Comparison of ENCODE assay signal across 8 cellular contexts in the genomic region with DNA sequence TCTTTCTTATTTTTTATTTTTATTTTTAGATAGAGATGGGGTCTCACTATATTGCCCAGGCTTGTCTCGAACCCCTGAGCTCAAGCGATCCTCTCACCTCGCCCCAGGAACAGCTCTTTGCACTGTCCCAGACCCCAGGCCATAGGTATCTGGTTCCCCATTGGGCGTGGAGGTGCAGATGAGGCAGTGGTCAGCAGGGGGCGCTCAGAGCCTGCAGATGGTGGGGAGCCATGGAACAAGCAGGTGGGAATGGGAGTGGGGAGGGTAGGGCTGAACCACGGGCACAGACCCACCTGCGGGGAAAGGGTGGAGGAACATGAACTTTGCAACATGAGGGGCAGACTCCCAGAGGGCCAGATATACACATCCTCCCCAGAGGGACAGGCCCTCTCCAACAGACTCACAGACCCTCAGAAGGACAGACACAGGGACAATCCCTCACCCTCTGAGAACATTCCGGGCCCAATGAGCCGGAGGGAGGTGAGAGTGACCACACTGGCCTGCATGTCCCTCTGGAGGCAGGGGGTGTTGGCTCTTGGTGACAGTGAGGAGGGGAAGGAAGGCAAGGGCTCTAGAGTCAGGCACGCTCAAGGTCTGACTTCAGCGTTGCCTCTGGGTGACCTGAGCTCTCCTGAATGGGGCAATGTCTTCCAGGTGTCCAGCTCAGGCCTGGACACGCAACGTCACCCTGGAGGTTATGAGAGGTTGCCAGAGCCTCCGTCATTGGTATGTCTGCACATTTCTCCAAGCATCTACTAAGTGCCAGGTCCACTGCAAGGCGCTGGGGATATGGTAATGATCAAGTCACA. TPM values are rescaled to one million over a fixed set of nuclear protein-coding genes. Genes with fewer than 3 reads are reported as not detected.
A peak's percentile ranks its signal among the peaks of the same experiment; 100 is the strongest.
DNase-seq lines count a peak whose midpoint lies in the region; ATAC-seq, FAIRE-seq and TF ChIP-seq lines count a peak whose summit lies in the region.

No MANE protein-coding gene starts in this region.

- TF ChIP-seq CTCF in foreskin fibroblast (IDR thresholded peaks at IDR 0.05; ENCODE audit: low read depth, low read length) (peak; percentile 93), osteoblast (IDR thresholded peaks at IDR 0.05; ENCODE audit: extremely low read depth, low read depth, low read length) (peak; percentile 93), tibial artery (IDR thresholded peaks at IDR 0.05) (peak; percentile 93 to 96)

- DNase-seq in D341Med (ENCODE audit: low spot score): peak; percentile 86
- peak; percentile 75 for DNase-seq in HTR-8/SVneo (ENCODE audit: insufficient read length, low spot score)
- DNase-seq in RCC 7860 (ENCODE audit: low spot score): peak; percentile 18
- peak; percentile 62 for DNase-seq in activated T-helper 2 cell treated with anti-CD3 and anti-CD28 coated beads, Interferon-gamma antibody, Interleukin-2, Interleukin-4, amounts not matched to agents 10 μg/mL and 5 μg/mL and 100 μg/mL, durations not matched to agents 14 hours and 24 hours and 36 hours (ENCODE audit: low spot score)
- DNase-seq in foreskin fibroblast: peak in 1 of 2 donors; percentile 80
- peak; percentile 93 for DNase-seq in osteoblast (ENCODE audit: insufficient read length, low spot score, missing footprints)
- peak; percentile 79 to 84 for DNase-seq in tibial artery

- no peaks in the 10 kb centered on the region for H3K79me2 ChIP-seq in osteoblast (ENCODE audit: insufficient read depth, low read length)

- no peak overlapping the region for H3K4me3 Mint-ChIP-seq in activated T-helper 2 cell treated with anti-CD3 and anti-CD28 coated beads, Interferon-gamma antibody, Interleukin-2, Interleukin-4, amounts not matched to agents 10 μg/mL and 5 μg/mL and 100 μg/mL, durations not matched to agents 14 hours and 24 hours and 36 hours (ENCODE audit: low read depth)

- H2AFZ ChIP-seq in osteoblast (ENCODE audit: low read length): no peak overlapping the region

- H3K4me3 ChIP-seq in foreskin fibroblast (ENCODE audit: low read depth in 1 of 2, low read length in 2 of 2) (no peak overlapping the region), osteoblast (ENCODE audit: insufficient read depth, low read length) (no peak overlapping the region), tibial artery (no peak overlapping the region)

- no peak overlapping the region for H3K27ac Mint-ChIP-seq in activated T-helper 2 cell treated with anti-CD3 and anti-CD28 coated beads, Interferon-gamma antibody, Interleukin-2, Interleukin-4, amounts not matched to agents 10 μg/mL and 5 μg/mL and 100 μg/mL, durations not matched to agents 14 hours and 24 hours and 36 hours

- intact Hi-C loops in activated T-helper 2 cell treated with anti-CD3 and anti-CD28 coated beads, Interferon-gamma antibody, Interleukin-2, Interleukin-4, amounts not matched to agents 10 μg/mL and 5 μg/mL and 100 μg/mL, durations not matched to agents 14 hours and 24 hours and 36 hours (cut with micrococcal nuclease): loop anchor here (2.0 to 10.0 kb wide), 3 partner anchors 55 to 722 kb away; no protein-coding TSS in a partner anchor
- intact Hi-C loops in tibial artery (cut with DNase I; ENCODE audit: low total_unique reads): loop anchor here (2.0 to 5.0 kb wide), 2 partner anchors 170 to 720 kb away; no protein-coding TSS in a partner anchor

- peaks cover 2% of the 10 kb centered on the region for H3K27me3 Mint-ChIP-seq in activated T-helper 2 cell treated with anti-CD3 and anti-CD28 coated beads, Interferon-gamma antibody, Interleukin-2, Interleukin-4, amounts not matched to agents 10 μg/mL and 5 μg/mL and 100 μg/mL, durations not matched to agents 14 hours and 24 hours and 36 hours (ENCODE audit: low read depth)

- peaks cover 11% of the 10 kb centered on the region for H3K4me1 Mint-ChIP-seq in activated T-helper 2 cell treated with anti-CD3 and anti-CD28 coated beads, Interferon-gamma antibody, Interleukin-2, Interleukin-4, amounts not matched to agents 10 μg/mL and 5 μg/mL and 100 μg/mL, durations not matched to agents 14 hours and 24 hours and 36 hours (ENCODE audit: low read depth)

- H3K4me1 ChIP-seq in osteoblast (ENCODE audit: insufficient read depth, low read length) (peaks cover 5% of the 10 kb centered on the region), tibial artery (peaks cover 0 to 9% (median 8%) of the 10 kb centered on the region in 4 donors)

- H3K27me3 ChIP-seq in osteoblast (ENCODE audit: insufficient read depth, low read length) (no peaks in the 10 kb centered on the region), tibial artery (peaks cover 0 to 3% of the 10 kb centered on the region in 2 donors)

- no peaks in the 10 kb centered on the region for H4K20me1 ChIP-seq in osteoblast (ENCODE audit: insufficient read depth, low read length)

- H3K36me3 ChIP-seq in osteoblast (ENCODE audit: insufficient read depth, low read length): no peaks in the 10 kb centered on the region
- H3K36me3 ChIP-seq in tibial artery: no peaks in the 10 kb centered on the region

- peak; percentile 48 for FAIRE-seq in HTR-8/SVneo (lab: Jason Lieb, UNC)
- FAIRE-seq in RCC 7860 (lab: Jason Lieb, UNC): no peak

- no peak overlapping the region for H3K4me2 ChIP-seq in osteoblast (ENCODE audit: insufficient read depth, low read length)

- H3K27ac ChIP-seq in osteoblast (ENCODE audit: low read depth, low read length): no peak overlapping the region
- H3K27ac ChIP-seq in tibial artery: no peak overlapping the region

- no peak for ATAC-seq in HG03469 (IDR thresholded peaks at IDR 0.05; ENCODE audit: unreplicated experiment)

- no peaks in the 10 kb centered on the region for H3K9me3 ChIP-seq in osteoblast (ENCODE audit: low read depth, low read length)
- no peaks in the 10 kb centered on the region for H3K9me3 ChIP-seq in tibial artery

- no peaks in the 10 kb centered on the region for H3K36me3 Mint-ChIP-seq in activated T-helper 2 cell treated with anti-CD3 and anti-CD28 coated beads, Interferon-gamma antibody, Interleukin-2, Interleukin-4, amounts not matched to agents 10 μg/mL and 5 μg/mL and 100 μg/mL, durations not matched to agents 14 hours and 24 hours and 36 hours (ENCODE audit: low read depth)

- H3K9me3 Mint-ChIP-seq in activated T-helper 2 cell treated with anti-CD3 and anti-CD28 coated beads, Interferon-gamma antibody, Interleukin-2, Interleukin-4, amounts not matched to agents 10 μg/mL and 5 μg/mL and 100 μg/mL, durations not matched to agents 14 hours and 24 hours and 36 hours: no peaks in the 10 kb centered on the region

RNA-seq across cellular contexts. Expression of gene KRT80, which starts 34.9 kb away (rescaled TPM):
- total RNA-seq in activated T-helper 2 cell treated with anti-CD3 and anti-CD28 coated beads, Interferon-gamma antibody, Interleukin-2, Interleukin-4, amounts not matched to agents 10 μg/mL and 5 μg/mL and 100 μg/mL, durations not matched to agents 14 hours and 24 hours and 36 hours: not detected in 2 replicates
- total RNA-seq in osteoblast: 0.59 and 0.72 TPM in 2 replicates
